14 cellular contexts compared by ENCODE assay signal in the genomic region with DNA sequence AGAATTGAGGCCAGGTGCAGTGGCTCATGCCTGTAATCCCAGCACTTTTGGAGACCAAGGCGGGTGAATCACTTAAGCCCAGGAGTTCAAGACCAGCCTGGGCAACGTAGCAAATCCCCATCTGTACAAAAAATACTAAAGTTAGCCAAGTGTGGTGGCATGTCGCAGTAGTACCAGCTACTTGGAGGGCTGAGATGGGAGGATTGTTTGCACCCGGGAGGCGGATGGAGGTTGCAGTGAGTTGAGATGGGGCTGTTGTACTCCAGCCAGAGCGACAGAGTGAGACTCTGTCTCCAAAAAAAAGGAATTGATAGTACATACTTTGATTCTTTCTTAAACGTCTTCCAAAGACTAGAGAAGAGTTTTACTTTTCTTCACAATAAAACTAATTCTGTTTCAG.
A peak's percentile ranks its signal among the peaks of the same experiment; 100 is the strongest.
DNase-seq lines count a peak whose midpoint lies in the region; ATAC-seq, FAIRE-seq and TF ChIP-seq lines count a peak whose summit lies in the region.
"Had no signal": no experiment of that assay in that cellular context is flagged by ENCODE, and none has a peak within 500 bp of the region (broad histone marks: within the 10 kb centered on the region; RNA-seq: fewer than 3 reads in every experiment).

No MANE protein-coding gene starts in this region.

- no peak overlapping the region for H3K9ac ChIP-seq in endothelial cell of umbilical vein (replicated peaks; ENCODE audit: extremely low read depth, insufficient read depth, low read length)

- no peak overlapping the region for H2AFZ ChIP-seq in ACC112 (ENCODE audit: low read length, unreplicated experiment)
- H2AFZ ChIP-seq in endothelial cell of umbilical vein (ENCODE audit: low read depth, low read length): no peak overlapping the region

- H3K9me1 ChIP-seq in endothelial cell of umbilical vein (replicated peaks; ENCODE audit: control insufficient read depth, extremely low read depth, insufficient read depth, low read length): no peaks in the 10 kb centered on the region

- CTCF ChIA-PET in endothelial cell of umbilical vein (lab: Charles Lee): no interaction called here

- H3K4me3 ChIP-seq in ACC112 (ENCODE audit: low read depth, low read length): peak overlapping the region; percentile 74
- peak overlapping the region; percentile 40 for H3K4me3 ChIP-seq in GM12865 (ENCODE audit: low read depth, low read length)
- H3K4me3 ChIP-seq in endothelial cell of umbilical vein (replicated peaks in 1 of 3; ENCODE audit: insufficient read depth in 1 of 3, low read depth in 1 of 3, low read length in 3 of 3): no peak overlapping the region
- H3K4me3 ChIP-seq: gastroesophageal sphincter, SJCRH30 had no signal

- ATAC-seq in HG03025 (IDR thresholded peaks at IDR 0.05; ENCODE audit: low FRiP score, unreplicated experiment): no peak

- peak overlapping the region; percentile 93 for H3K4me2 ChIP-seq in endothelial cell of umbilical vein (ENCODE audit: insufficient read depth, low read length)

- no peaks in the 10 kb centered on the region for H3K27me3 ChIP-seq in ACC112 (ENCODE audit: insufficient read depth, low read length)
- no peaks in the 10 kb centered on the region for H3K27me3 ChIP-seq in endothelial cell of umbilical vein (ENCODE audit: control insufficient read depth in 2 of 2, insufficient read depth in 2 of 2, low read length in 2 of 2)
- H3K27me3 ChIP-seq: gastroesophageal sphincter, SJCRH30 had no signal

- TF ChIP-seq CTCF in GM12865 (IDR thresholded peaks at IDR 0.05; ENCODE audit: insufficient read depth, low read depth, low read length, missing control alignments) (no peak), endothelial cell of umbilical vein (IDR thresholded peaks at IDR 0.05; ENCODE audit: extremely low read depth in 1 of 2, insufficient read depth in 1 of 2, low read depth in 1 of 2, low read length in 2 of 2) (no peak)

- peak; percentile 26; the same call in 1 of the 2 replicates for TF ChIP-seq POLR2A in Raji (IDR thresholded peaks at IDR 0.05; ENCODE audit: insufficient read depth, low read depth, low read length)
- no peak for TF ChIP-seq POLR2A in endothelial cell of umbilical vein (IDR thresholded peaks at IDR 0.05; ENCODE audit: low read depth, low read length)

- no peaks in the 10 kb centered on the region for H4K20me1 ChIP-seq in endothelial cell of umbilical vein (replicated peaks; ENCODE audit: control insufficient read depth, extremely low read depth, insufficient read depth, low read length)

- peak; percentile 45 for DNase-seq in GM12865 (ENCODE audit: low read depth)
- DNase-seq in endothelial cell of umbilical vein (ENCODE audit: low read depth, low spot score): no peak
- no peak for DNase-seq in NK-92 (lab: John Stamatoyannopoulos, UW; ENCODE audit: unreplicated experiment)
- DNase-seq in NOMO-1 treated with DMSO at 0.1 percent for 48 hours (lab: John Stamatoyannopoulos, UW; ENCODE audit: unreplicated experiment): no peak
- DNase-seq in stimulated activated CD4-positive, alpha-beta T cell treated with anti-CD3 and anti-CD28 coated beads, Interleukin-2, amount 100 ng/mL, for 24 hours: no peak
- DNase-seq: GDM1, NCI-H1436 treated with DMSO at 0.1 percent for 48 hours, SJCRH30, substantia nigra, WERI-Rb-1 had no signal

- dilution Hi-C loops in endothelial cell of umbilical vein (cut with MboI; ENCODE audit: extremely low pct_ligation_motif_present, low sequenced_read_pairs): no loop called here

- intact Hi-C loops in endothelial cell of umbilical vein (cut with micrococcal nuclease): no loop called here

- H3K27ac ChIP-seq in ACC112 (ENCODE audit: low read depth, low read length) (peak overlapping the region; percentile 98), endothelial cell of umbilical vein (ENCODE audit: insufficient read depth, low read depth, low read length) (peak overlapping the region; percentile 24)
- H3K27ac ChIP-seq: WERI-Rb-1 had no signal

- POLR2A ChIA-PET in endothelial cell of umbilical vein (lab: Charles Lee): no interaction called here

- BruUV-seq in endothelial cell of umbilical vein (replicated peaks; lab: Mats Ljungman, UMichigan): no TSS peak

- H3K79me2 ChIP-seq in ACC112 (ENCODE audit: control insufficient read depth, insufficient read depth, low read length, unreplicated experiment) (peaks cover 12% of the 10 kb centered on the region), endothelial cell of umbilical vein (ENCODE audit: control insufficient read depth, insufficient read depth, low read length) (no peaks in the 10 kb centered on the region)

- FAIRE-seq in endothelial cell of umbilical vein (lab: Jason Lieb, UNC): no peak

- H3K36me3 ChIP-seq in ACC112 (ENCODE audit: insufficient read depth, low read length) (0 out of 2 replicates have a peak, but pooled peaks cover 2% of the 10 kb centered on the region), endothelial cell of umbilical vein (ENCODE audit: control insufficient read depth in 2 of 2, extremely low read depth in 1 of 2, insufficient read depth in 2 of 2, low read length in 2 of 2) (no peaks in the 10 kb centered on the region)
- H3K36me3 ChIP-seq: gastroesophageal sphincter, SJCRH30, WERI-Rb-1 had no signal

- no peaks in the 10 kb centered on the region for H3K9me3 ChIP-seq in endothelial cell of umbilical vein (replicated peaks; ENCODE audit: control insufficient read depth, insufficient read depth, low read length)
- H3K9me3 ChIP-seq: gastroesophageal sphincter, SJCRH30 had no signal

- H3K4me1 ChIP-seq in ACC112 (ENCODE audit: control insufficient read depth, insufficient read depth, low read length, unreplicated experiment) (peaks cover 34% of the 10 kb centered on the region), endothelial cell of umbilical vein (ENCODE audit: control insufficient read depth, extremely low read depth, insufficient read depth, low read length) (peaks cover 22% of the 10 kb centered on the region)

TF ChIP-seq in endothelial cell of umbilical vein, 7 proteins besides CTCF, POLR2A, EP300 and RAD21:
- no peak for TF ChIP-seq GATA2 (IDR thresholded peaks at IDR 0.05; ENCODE audit: insufficient read depth, insufficient read length, low read depth, low read length)
- TF ChIP-seq FOS (IDR thresholded peaks at IDR 0.05; ENCODE audit: borderline replicate concordance, insufficient read depth, low read length): no peak
- no peak for TF ChIP-seq JUN (IDR thresholded peaks at IDR 0.05; ENCODE audit: borderline replicate concordance, insufficient read depth, insufficient read length, low read depth)
- TF ChIP-seq EZH2 (IDR thresholded peaks at IDR 0.05; ENCODE audit: borderline replicate concordance, low read depth, low read length, severe bottlenecking): no peak
- TF ChIP-seq MYC (IDR thresholded peaks at IDR 0.05; ENCODE audit: low read depth, low read length): no peak
- TF ChIP-seq MAX (IDR thresholded peaks at IDR 0.05; ENCODE audit: insufficient read depth, insufficient read length): no peak
- no peak for TF ChIP-seq POLR2AphosphoS5 (IDR thresholded peaks at IDR 0.05; ENCODE audit: insufficient read depth, low read depth, low read length)

Comparison
In these comparisons a context has a peak if more than half of its experiments do, and no peak if none do; other contexts are left out.
1. H3K4me3 ChIP-seq: peak in ACC112 (single experiment) and GM12865 (single experiment); none in endothelial cell of umbilical vein (0 of 3).